Comparison of ENCODE assay signal across 15 cellular contexts in genomic region chr7:159000859-159001435, GRCh38.
A peak's percentile ranks its signal among the peaks of the same experiment; 100 is the strongest.
DNase-seq lines count a peak whose midpoint lies in the region; ATAC-seq and TF ChIP-seq lines count a peak whose summit lies in the region.
"Had no signal": no experiment of that assay in that cellular context is flagged by ENCODE, and none has a peak within 500 bp of the region (broad histone marks: within the 10 kb centered on the region; RNA-seq: fewer than 3 reads in every experiment).

No MANE protein-coding gene starts in this region.

- H2AFZ ChIP-seq in HCT116 (ENCODE audit: low read depth, low read length, poor library complexity, severe bottlenecking), result peak overlapping the region; percentile 13
- H2AFZ ChIP-seq in PC-3 (ENCODE audit: low read length), result no peak overlapping the region

- POLR2A ChIA-PET in HCT116 (lab: Charles Lee) (no interaction called here), PC-3 (lab: Charles Lee; ENCODE audit: unreplicated experiment) (interaction anchor here (0.6 kb wide), 1 partner anchor 138 kb away, joined by 8 read pairs; no protein-coding TSS in a partner anchor)

- peaks cover 12% of the 10 kb centered on the region for H3K27me3 ChIP-seq in BE2C
- no peaks in the 10 kb centered on the region for H3K27me3 ChIP-seq in HCT116 (ENCODE audit: insufficient read depth, low read length)
- no peaks in the 10 kb centered on the region for H3K27me3 ChIP-seq in PC-3 (ENCODE audit: low read length)

- H3K79me2 ChIP-seq in HCT116 (ENCODE audit: insufficient read depth, low read length), result no peaks in the 10 kb centered on the region
- H3K79me2 ChIP-seq in PC-3 (ENCODE audit: low read length), result no peaks in the 10 kb centered on the region

- H4K20me1 ChIP-seq in HCT116 (ENCODE audit: insufficient read depth) (no peaks in the 10 kb centered on the region), PC-3 (ENCODE audit: low read length) (no peaks in the 10 kb centered on the region)

- peak; percentile 10; the same call in 1 of the 2 replicates for TF ChIP-seq CTCF in BE2C (IDR thresholded peaks at IDR 0.05; ENCODE audit: low read depth, low read length)
- TF ChIP-seq CTCF in HCT116 (IDR thresholded peaks at IDR 0.05 in 2 of 3, conservative IDR thresholded peaks at IDR 0.05 in 1 of 3; ENCODE audit: borderline replicate concordance in 1 of 3, insufficient read depth in 1 of 3, low read depth in 2 of 3, low read length in 2 of 3), result peak in 2 of 3 experiments; percentile 29 to 47; a peak in 2 of 6 replicates
- TF ChIP-seq CTCF in PC-3 (conservative IDR thresholded peaks at IDR 0.05; ENCODE audit: low read depth, low read length), result 0 out of 2 replicates have a peak, but pooled peaks have one; percentile 14

- H3K4me1 ChIP-seq in BE2C (no peaks in the 10 kb centered on the region), HCT116 (ENCODE audit: control insufficient read depth in 1 of 2, insufficient read depth in 2 of 2, low read length in 2 of 2) (no peaks in the 10 kb centered on the region), PC-3 (ENCODE audit: insufficient read depth, low read length) (no peaks in the 10 kb centered on the region)

- H3K4me2 ChIP-seq in HCT116 (ENCODE audit: low read length) (no peak overlapping the region), PC-3 (ENCODE audit: low read length) (no peak overlapping the region)

- no peak for DNase-seq in BE2C
- DNase-seq in HCT116 (ENCODE audit: low read depth, low spot score), result no peak
- no peak for DNase-seq in PC-3
- peak; percentile 5 for DNase-seq in iPS DF 19.7 (ENCODE audit: low read depth, low spot score)
- DNase-seq in NCI-H524 (lab: John Stamatoyannopoulos, UW), result no peak
- no peak for DNase-seq in germinal center (ENCODE audit: low spot score)
- DNase-seq in NCI-H1436 treated with DMSO at 0.1 percent for 48 hours (lab: John Stamatoyannopoulos, UW), result no peak
- DNase-seq: ACHN; CD4-positive, alpha-beta memory T cell; DND-41; IMR-90; NCI-H1048; NCI-H1694 treated with DMSO at 0.1 percent for 48 hours; NK-92 treated with Interleukin-12 subunit alpha and Interleukin-12 subunit beta, amount 100 ng/mL, for 24 hours had no signal

- TF ChIP-seq POLR2A in HCT116 (IDR thresholded peaks at IDR 0.05; ENCODE audit: borderline replicate concordance, extremely low read depth, insufficient read depth, insufficient read length), result no peak

- no peak overlapping the region for H3K9ac ChIP-seq in HCT116 (ENCODE audit: low read length)
- no peak overlapping the region for H3K9ac ChIP-seq in PC-3 (ENCODE audit: low read length)

- CTCF ChIA-PET in HCT116 (lab: Charles Lee), result interaction anchor here (1.4 kb wide), 1 partner anchor 24 kb away, joined by 3 read pairs; no protein-coding TSS in a partner anchor
- CTCF ChIA-PET in PC-3 (lab: Charles Lee), result no interaction called here

- RAD21 ChIA-PET in HCT116 (lab: Charles Lee; ENCODE audit: low non-redundant PET in 1 of 2, low total read pairs in 2 of 2, uncharacterized antibody in 2 of 2, unreplicated experiment in 2 of 2), result no interaction called here

- no peaks in the 10 kb centered on the region for H3F3A ChIP-seq in PC-3 (ENCODE audit: low read length, unreplicated experiment)

- H3K9me3 ChIP-seq in BE2C (no peaks in the 10 kb centered on the region; the same call in 1 of the 2 replicates), HCT116 (ENCODE audit: control insufficient read depth in 1 of 2, insufficient read depth in 1 of 2, low read depth in 1 of 2, low read length in 2 of 2) (no peaks in the 10 kb centered on the region), PC-3 (ENCODE audit: low read length) (no peaks in the 10 kb centered on the region)

- no peaks in the 10 kb centered on the region for H3K9me2 ChIP-seq in HCT116 (ENCODE audit: insufficient read depth)
- H3K9me2 ChIP-seq in PC-3 (replicated peaks; ENCODE audit: low read length), result no peaks in the 10 kb centered on the region

- intact Hi-C loops in HCT116 (cut with micrococcal nuclease) (no loop called here), PC-3 (cut with micrococcal nuclease) (no loop called here)

- H3K36me3 ChIP-seq in BE2C (no peaks in the 10 kb centered on the region), HCT116 (ENCODE audit: control insufficient read depth in 1 of 2, insufficient read depth in 2 of 2, low read length in 2 of 2) (no peaks in the 10 kb centered on the region), PC-3 (ENCODE audit: low read depth, low read length) (no peaks in the 10 kb centered on the region)

- BruUV-seq in HCT116 (replicated peaks; lab: Mats Ljungman, UMichigan) (no TSS peak), PC-3 (replicated peaks; lab: Mats Ljungman, UMichigan) (no TSS peak)

- no peak overlapping the region for H3K27ac ChIP-seq in HCT116 (ENCODE audit: low read depth, low read length)
- no peak overlapping the region for H3K27ac ChIP-seq in PC-3 (ENCODE audit: low read length)

- TF ChIP-seq RAD21 in HCT116 (IDR thresholded peaks at IDR 0.05; ENCODE audit: low read depth), result 0 out of 2 replicates have a peak, but pooled peaks have one; percentile 11

- ATAC-seq in HCT116 (peak; percentile 80), PC-3 (no peak), HG03571 (IDR thresholded peaks at IDR 0.05; ENCODE audit: unreplicated experiment) (no peak)

- H3K4me3 ChIP-seq in BE2C (ENCODE audit: low read depth, low read length) (no peak overlapping the region), HCT116 (replicated peaks in 1 of 2; ENCODE audit: low read depth in 1 of 2, low read length in 2 of 2) (no peak overlapping the region), PC-3 (ENCODE audit: low read length) (no peak overlapping the region)

TF ChIP-seq in HCT116, 20 proteins besides CTCF, POLR2A, EP300 and RAD21:
- TF ChIP-seq ZNF274 (IDR thresholded peaks at IDR 0.05; ENCODE audit: low read depth, low read length) (no peak), MAX (IDR thresholded peaks at IDR 0.05) (no peak)
TF ChIP-seq in HCT116: peak in this region for 0.
